ENCODE assay signal across 1 cellular context in genomic region chr19:43594710-43595604, GRCh38.
TF ChIP-seq lines count a peak whose summit lies in the region.

No MANE protein-coding gene starts in this region.

TF ChIP-seq in HepG2, 621 proteins besides CTCF, POLR2A, EP300 and RAD21 (continued from another document and continues in another):
- TF ChIP-seq, protein P1, sequence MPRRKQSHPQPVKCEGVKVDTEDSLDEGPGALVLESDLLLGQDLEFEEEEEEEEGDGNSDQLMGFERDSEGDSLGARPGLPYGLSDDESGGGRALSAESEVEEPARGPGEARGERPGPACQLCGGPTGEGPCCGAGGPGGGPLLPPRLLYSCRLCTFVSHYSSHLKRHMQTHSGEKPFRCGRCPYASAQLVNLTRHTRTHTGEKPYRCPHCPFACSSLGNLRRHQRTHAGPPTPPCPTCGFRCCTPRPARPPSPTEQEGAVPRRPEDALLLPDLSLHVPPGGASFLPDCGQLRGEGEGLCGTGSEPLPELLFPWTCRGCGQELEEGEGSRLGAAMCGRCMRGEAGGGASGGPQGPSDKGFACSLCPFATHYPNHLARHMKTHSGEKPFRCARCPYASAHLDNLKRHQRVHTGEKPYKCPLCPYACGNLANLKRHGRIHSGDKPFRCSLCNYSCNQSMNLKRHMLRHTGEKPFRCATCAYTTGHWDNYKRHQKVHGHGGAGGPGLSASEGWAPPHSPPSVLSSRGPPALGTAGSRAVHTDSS (CRISPR knock-in tag; conservative IDR thresholded peaks at IDR 0.05), result no peak
- TF ChIP-seq HNRNPL (IDR thresholded peaks at IDR 0.05; ENCODE audit: low read depth, low read length), result no peak
- TF ChIP-seq USF2 (IDR thresholded peaks at IDR 0.05; ENCODE audit: low read depth, low read length), result no peak
- no peak for TF ChIP-seq USF2 (CRISPR knock-in tag; IDR thresholded peaks at IDR 0.05; ENCODE audit: borderline replicate concordance)
- no peak for TF ChIP-seq ZNF264 (CRISPR knock-in tag; IDR thresholded peaks at IDR 0.05)
- no peak for TF ChIP-seq CENPX (CRISPR knock-in tag; IDR thresholded peaks at IDR 0.05)
- TF ChIP-seq, protein P2, sequence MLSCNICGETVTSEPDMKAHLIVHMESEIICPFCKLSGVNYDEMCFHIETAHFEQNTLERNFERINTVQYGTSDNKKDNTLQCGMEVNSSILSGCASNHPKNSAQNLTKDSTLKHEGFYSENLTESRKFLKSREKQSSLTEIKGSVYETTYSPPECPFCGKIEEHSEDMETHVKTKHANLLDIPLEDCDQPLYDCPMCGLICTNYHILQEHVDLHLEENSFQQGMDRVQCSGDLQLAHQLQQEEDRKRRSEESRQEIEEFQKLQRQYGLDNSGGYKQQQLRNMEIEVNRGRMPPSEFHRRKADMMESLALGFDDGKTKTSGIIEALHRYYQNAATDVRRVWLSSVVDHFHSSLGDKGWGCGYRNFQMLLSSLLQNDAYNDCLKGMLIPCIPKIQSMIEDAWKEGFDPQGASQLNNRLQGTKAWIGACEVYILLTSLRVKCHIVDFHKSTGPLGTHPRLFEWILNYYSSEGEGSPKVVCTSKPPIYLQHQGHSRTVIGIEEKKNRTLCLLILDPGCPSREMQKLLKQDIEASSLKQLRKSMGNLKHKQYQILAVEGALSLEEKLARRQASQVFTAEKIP (CRISPR knock-in tag; IDR thresholded peaks at IDR 0.05; ENCODE audit: borderline replicate concordance), result no peak
- TF ChIP-seq RBAK (CRISPR knock-in tag; IDR thresholded peaks at IDR 0.05), result no peak
- TF ChIP-seq NFE2L1 (CRISPR knock-in tag; IDR thresholded peaks at IDR 0.05; ENCODE audit: borderline replicate concordance), result no peak
- no peak for TF ChIP-seq ZBTB43 (CRISPR knock-in tag; conservative IDR thresholded peaks at IDR 0.05)
- peak; percentile 77 for TF ChIP-seq KDM2A (CRISPR knock-in tag; IDR thresholded peaks at IDR 0.05; ENCODE audit: borderline replicate concordance, low read depth)
- TF ChIP-seq, protein P3, sequence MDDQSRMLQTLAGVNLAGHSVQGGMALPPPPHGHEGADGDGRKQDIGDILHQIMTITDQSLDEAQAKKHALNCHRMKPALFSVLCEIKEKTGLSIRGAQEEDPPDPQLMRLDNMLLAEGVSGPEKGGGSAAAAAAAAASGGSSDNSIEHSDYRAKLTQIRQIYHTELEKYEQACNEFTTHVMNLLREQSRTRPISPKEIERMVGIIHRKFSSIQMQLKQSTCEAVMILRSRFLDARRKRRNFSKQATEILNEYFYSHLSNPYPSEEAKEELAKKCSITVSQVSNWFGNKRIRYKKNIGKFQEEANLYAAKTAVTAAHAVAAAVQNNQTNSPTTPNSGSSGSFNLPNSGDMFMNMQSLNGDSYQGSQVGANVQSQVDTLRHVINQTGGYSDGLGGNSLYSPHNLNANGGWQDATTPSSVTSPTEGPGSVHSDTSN (CRISPR knock-in tag; IDR thresholded peaks at IDR 0.05; ENCODE audit: borderline replicate concordance), result no peak
- no peak for TF ChIP-seq PTBP1 (IDR thresholded peaks at IDR 0.05; ENCODE audit: low read depth, low read length, poor library complexity, severe bottlenecking)
- TF ChIP-seq ZNF207 (IDR thresholded peaks at IDR 0.05; ENCODE audit: borderline replicate concordance), result no peak
- TF ChIP-seq, protein P4, sequence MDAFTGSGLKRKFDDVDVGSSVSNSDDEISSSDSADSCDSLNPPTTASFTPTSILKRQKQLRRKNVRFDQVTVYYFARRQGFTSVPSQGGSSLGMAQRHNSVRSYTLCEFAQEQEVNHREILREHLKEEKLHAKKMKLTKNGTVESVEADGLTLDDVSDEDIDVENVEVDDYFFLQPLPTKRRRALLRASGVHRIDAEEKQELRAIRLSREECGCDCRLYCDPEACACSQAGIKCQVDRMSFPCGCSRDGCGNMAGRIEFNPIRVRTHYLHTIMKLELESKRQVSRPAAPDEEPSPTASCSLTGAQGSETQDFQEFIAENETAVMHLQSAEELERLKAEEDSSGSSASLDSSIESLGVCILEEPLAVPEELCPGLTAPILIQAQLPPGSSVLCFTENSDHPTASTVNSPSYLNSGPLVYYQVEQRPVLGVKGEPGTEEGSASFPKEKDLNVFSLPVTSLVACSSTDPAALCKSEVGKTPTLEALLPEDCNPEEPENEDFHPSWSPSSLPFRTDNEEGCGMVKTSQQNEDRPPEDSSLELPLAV (CRISPR knock-in tag; conservative IDR thresholded peaks at IDR 0.05; ENCODE audit: low read depth), result no peak
- TF ChIP-seq NR2F1 (CRISPR knock-in tag; IDR thresholded peaks at IDR 0.05), result no peak
- no peak for TF ChIP-seq POGZ (CRISPR knock-in tag; IDR thresholded peaks at IDR 0.05)
- TF ChIP-seq ZNF672 (CRISPR knock-in tag; IDR thresholded peaks at IDR 0.05), result 0 out of 2 replicates have a peak, but pooled peaks have one; percentile 26
- TF ChIP-seq, protein P5, sequence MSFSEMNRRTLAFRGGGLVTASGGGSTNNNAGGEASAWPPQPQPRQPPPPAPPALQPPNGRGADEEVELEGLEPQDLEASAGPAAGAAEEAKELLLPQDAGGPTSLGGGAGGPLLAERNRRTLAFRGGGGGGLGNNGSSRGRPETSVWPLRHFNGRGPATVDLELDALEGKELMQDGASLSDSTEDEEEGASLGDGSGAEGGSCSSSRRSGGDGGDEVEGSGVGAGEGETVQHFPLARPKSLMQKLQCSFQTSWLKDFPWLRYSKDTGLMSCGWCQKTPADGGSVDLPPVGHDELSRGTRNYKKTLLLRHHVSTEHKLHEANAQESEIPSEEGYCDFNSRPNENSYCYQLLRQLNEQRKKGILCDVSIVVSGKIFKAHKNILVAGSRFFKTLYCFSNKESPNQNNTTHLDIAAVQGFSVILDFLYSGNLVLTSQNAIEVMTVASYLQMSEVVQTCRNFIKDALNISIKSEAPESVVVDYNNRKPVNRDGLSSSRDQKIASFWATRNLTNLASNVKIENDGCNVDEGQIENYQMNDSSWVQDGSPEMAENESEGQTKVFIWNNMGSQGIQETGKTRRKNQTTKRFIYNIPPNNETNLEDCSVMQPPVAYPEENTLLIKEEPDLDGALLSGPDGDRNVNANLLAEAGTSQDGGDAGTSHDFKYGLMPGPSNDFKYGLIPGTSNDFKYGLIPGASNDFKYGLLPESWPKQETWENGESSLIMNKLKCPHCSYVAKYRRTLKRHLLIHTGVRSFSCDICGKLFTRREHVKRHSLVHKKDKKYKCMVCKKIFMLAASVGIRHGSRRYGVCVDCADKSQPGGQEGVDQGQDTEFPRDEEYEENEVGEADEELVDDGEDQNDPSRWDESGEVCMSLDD (CRISPR knock-in tag; IDR thresholded peaks at IDR 0.05; ENCODE audit: borderline replicate concordance), result no peak
- no peak for TF ChIP-seq ZNF530 (CRISPR knock-in tag; IDR thresholded peaks at IDR 0.05; ENCODE audit: low read depth)
- TF ChIP-seq THAP8 (CRISPR knock-in tag; IDR thresholded peaks at IDR 0.05; ENCODE audit: borderline replicate concordance), result no peak
- TF ChIP-seq ZNF558 (CRISPR knock-in tag; IDR thresholded peaks at IDR 0.05; ENCODE audit: borderline replicate concordance), result no peak
- TF ChIP-seq ZNF549 (CRISPR knock-in tag; IDR thresholded peaks at IDR 0.05), result no peak
- TF ChIP-seq SOX6 (IDR thresholded peaks at IDR 0.05), result no peak
- peak; percentile 34; the same call in 1 of the 2 replicates for TF ChIP-seq SOX6 (CRISPR knock-in tag; IDR thresholded peaks at IDR 0.05)
- TF ChIP-seq ZNF138 (CRISPR knock-in tag; IDR thresholded peaks at IDR 0.05; ENCODE audit: low read depth), result no peak
- no peak for TF ChIP-seq ESRRA (CRISPR knock-in tag; IDR thresholded peaks at IDR 0.05; ENCODE audit: low read depth)
- TF ChIP-seq REL (CRISPR knock-in tag; conservative IDR thresholded peaks at IDR 0.05), result no peak
- TF ChIP-seq KLF15 (CRISPR knock-in tag; IDR thresholded peaks at IDR 0.05; ENCODE audit: borderline replicate concordance), result no peak
- no peak for TF ChIP-seq PRPF4 (IDR thresholded peaks at IDR 0.05; ENCODE audit: low read depth, low read length, poor library complexity, severe bottlenecking)
- no peak for TF ChIP-seq AGO1 (IDR thresholded peaks at IDR 0.05; ENCODE audit: low read depth, low read length, poor library complexity, severe bottlenecking)
- no peak for TF ChIP-seq CEBPB (IDR thresholded peaks at IDR 0.05; ENCODE audit: borderline replicate concordance, low read depth, low read length)
- no peak for TF ChIP-seq CREM (IDR thresholded peaks at IDR 0.05)
- TF ChIP-seq CREM (CRISPR knock-in tag; IDR thresholded peaks at IDR 0.05), result no peak
- TF ChIP-seq, protein P6, sequence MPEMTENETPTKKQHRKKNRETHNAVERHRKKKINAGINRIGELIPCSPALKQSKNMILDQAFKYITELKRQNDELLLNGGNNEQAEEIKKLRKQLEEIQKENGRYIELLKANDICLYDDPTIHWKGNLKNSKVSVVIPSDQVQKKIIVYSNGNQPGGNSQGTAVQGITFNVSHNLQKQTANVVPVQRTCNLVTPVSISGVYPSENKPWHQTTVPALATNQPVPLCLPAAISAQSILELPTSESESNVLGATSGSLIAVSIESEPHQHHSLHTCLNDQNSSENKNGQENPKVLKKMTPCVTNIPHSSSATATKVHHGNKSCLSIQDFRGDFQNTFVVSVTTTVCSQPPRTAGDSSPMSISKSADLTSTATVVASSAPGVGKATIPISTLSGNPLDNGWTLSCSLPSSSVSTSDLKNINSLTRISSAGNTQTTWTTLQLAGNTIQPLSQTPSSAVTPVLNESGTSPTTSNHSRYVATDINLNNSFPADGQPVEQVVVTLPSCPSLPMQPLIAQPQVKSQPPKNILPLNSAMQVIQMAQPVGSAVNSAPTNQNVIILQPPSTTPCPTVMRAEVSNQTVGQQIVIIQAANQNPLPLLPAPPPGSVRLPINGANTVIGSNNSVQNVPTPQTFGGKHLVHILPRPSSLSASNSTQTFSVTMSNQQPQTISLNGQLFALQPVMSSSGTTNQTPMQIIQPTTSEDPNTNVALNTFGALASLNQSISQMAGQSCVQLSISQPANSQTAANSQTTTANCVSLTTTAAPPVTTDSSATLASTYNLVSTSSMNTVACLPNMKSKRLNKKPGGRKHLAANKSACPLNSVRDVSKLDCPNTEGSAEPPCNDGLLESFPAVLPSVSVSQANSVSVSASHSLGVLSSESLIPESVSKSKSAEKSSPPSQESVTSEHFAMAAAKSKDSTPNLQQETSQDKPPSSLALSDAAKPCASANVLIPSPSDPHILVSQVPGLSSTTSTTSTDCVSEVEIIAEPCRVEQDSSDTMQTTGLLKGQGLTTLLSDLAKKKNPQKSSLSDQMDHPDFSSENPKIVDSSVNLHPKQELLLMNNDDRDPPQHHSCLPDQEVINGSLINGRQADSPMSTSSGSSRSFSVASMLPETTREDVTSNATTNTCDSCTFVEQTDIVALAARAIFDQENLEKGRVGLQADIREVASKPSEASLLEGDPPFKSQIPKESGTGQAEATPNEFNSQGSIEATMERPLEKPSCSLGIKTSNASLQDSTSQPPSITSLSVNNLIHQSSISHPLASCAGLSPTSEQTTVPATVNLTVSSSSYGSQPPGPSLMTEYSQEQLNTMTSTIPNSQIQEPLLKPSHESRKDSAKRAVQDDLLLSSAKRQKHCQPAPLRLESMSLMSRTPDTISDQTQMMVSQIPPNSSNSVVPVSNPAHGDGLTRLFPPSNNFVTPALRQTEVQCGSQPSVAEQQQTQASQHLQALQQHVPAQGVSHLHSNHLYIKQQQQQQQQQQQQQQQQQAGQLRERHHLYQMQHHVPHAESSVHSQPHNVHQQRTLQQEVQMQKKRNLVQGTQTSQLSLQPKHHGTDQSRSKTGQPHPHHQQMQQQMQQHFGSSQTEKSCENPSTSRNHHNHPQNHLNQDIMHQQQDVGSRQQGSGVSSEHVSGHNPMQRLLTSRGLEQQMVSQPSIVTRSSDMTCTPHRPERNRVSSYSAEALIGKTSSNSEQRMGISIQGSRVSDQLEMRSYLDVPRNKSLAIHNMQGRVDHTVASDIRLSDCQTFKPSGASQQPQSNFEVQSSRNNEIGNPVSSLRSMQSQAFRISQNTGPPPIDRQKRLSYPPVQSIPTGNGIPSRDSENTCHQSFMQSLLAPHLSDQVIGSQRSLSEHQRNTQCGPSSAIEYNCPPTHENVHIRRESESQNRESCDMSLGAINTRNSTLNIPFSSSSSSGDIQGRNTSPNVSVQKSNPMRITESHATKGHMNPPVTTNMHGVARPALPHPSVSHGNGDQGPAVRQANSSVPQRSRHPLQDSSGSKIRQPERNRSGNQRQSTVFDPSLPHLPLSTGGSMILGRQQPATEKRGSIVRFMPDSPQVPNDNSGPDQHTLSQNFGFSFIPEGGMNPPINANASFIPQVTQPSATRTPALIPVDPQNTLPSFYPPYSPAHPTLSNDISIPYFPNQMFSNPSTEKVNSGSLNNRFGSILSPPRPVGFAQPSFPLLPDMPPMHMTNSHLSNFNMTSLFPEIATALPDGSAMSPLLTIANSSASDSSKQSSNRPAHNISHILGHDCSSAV (CRISPR knock-in tag; IDR thresholded peaks at IDR 0.05; ENCODE audit: borderline replicate concordance), result no peak
- TF ChIP-seq ZNF879 (CRISPR knock-in tag; IDR thresholded peaks at IDR 0.05), result no peak
- no peak for TF ChIP-seq ZNF773 (CRISPR knock-in tag; IDR thresholded peaks at IDR 0.05; ENCODE audit: borderline replicate concordance)
- no peak for TF ChIP-seq KLF11 (CRISPR knock-in tag; IDR thresholded peaks at IDR 0.05)
- no peak for TF ChIP-seq RFX1 (IDR thresholded peaks at IDR 0.05)
- TF ChIP-seq ZFP62 (CRISPR knock-in tag; IDR thresholded peaks at IDR 0.05), result no peak
